ENCODE assay signal across 21 cellular contexts in the genomic region with DNA sequence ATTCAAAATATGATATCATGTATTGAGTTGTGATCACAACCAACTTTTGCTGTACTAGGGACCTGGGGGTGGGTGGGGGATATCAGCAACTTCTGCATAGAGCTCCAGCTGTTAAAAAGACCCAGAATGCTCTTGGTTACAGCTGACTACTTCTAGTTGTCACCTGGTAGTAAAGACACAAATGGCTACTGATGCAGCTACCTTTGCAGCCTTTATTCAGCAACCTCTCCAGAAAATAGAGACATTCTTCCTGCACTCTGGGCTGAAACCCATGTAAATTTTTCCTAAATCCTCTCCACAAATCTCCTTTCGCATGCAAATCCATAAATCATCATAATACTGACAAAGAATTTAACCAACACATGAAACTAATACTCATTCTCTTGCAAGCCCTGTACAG.
DNase-seq lines count a peak whose midpoint lies in the region; ATAC-seq, FAIRE-seq and TF ChIP-seq lines count a peak whose summit lies in the region.
"Had no signal": no experiment of that assay in that cellular context is flagged by ENCODE, and none has a peak within 500 bp of the region (broad histone marks: within the 10 kb centered on the region; RNA-seq: fewer than 3 reads in every experiment).

No MANE protein-coding gene starts in this region.

- DNase-seq in H1 (ENCODE audit: low read depth in 1 of 2, low spot score in 2 of 2) (no peak), mesothelial cell of epicardium (ENCODE audit: low spot score in 2 of 2, unreplicated experiment in 2 of 2) (no peak), left cardiac atrium (no peak), kidney tubule cell (ENCODE audit: low spot score) (no peak)
- DNase-seq: BE2C; CD4-positive, alpha-beta T cell; EL; KBM-7; NCI-H1436 treated with DMSO at 0.1 percent for 48 hours; NCI-H2029 treated with DMSO at 0.1 percent for 48 hours; NCI-H2171 treated with DMSO at 0.1 percent for 48 hours; NCI-H446 treated with DMSO at 0.1 percent for 48 hours; NCI-H774; PC-9 had no signal

- H3K4me3 Mint-ChIP-seq in mesothelial cell of epicardium, result no peak overlapping the region
- H3K4me3 Mint-ChIP-seq: CD4-positive, alpha-beta T cell had no signal

- no peak overlapping the region for H4K5ac ChIP-seq in H1 (ENCODE audit: insufficient read length, low read depth, low read length)

- H3K27me3 Mint-ChIP-seq in mesothelial cell of epicardium (ENCODE audit: low read depth), result no peaks in the 10 kb centered on the region
- H3K27me3 Mint-ChIP-seq: CD4-positive, alpha-beta T cell had no signal

- H3K9ac ChIP-seq in Loucy (ENCODE audit: low read depth, low read length, poor library complexity, severe bottlenecking) (no peak overlapping the region), H1 (replicated peaks in 1 of 4; ENCODE audit: extremely low read depth in 1 of 4, low read depth in 3 of 4, low read length in 3 of 4) (peak overlapping the region in 1 of 4 experiments; percentile 49; a peak in 1 of 7 replicates)

- no peak overlapping the region for H2BK20ac ChIP-seq in H1 (ENCODE audit: low read length)

- no peaks in the 10 kb centered on the region for H3K9me2 ChIP-seq in Loucy (replicated peaks; ENCODE audit: low read depth, low read length)

- no peaks in the 10 kb centered on the region; the same call in 1 of the 2 replicates for H3K79me1 ChIP-seq in H1 (ENCODE audit: low read depth, low read length)

- H2AK5ac ChIP-seq in H1 (ENCODE audit: low read depth, low read length), result no peak overlapping the region

- no peaks in the 10 kb centered on the region for H4K20me1 ChIP-seq in Loucy (ENCODE audit: insufficient read depth, low read length, poor library complexity, severe bottlenecking)
- H4K20me1 ChIP-seq in H1 (replicated peaks in 1 of 2; ENCODE audit: control insufficient read depth in 1 of 2, insufficient read depth in 2 of 2, low read length in 2 of 2), result peaks cover 0 to 2% of the 10 kb centered on the region in 2 experiments

- H3K79me2 ChIP-seq in Loucy (ENCODE audit: insufficient read depth, low read length) (no peaks in the 10 kb centered on the region), H1 (ENCODE audit: control insufficient read depth in 1 of 2, insufficient read depth in 2 of 2, low read length in 2 of 2) (peaks cover 0 to 33% of the 10 kb centered on the region in 2 experiments; a peak in 2 of 4 replicates)

- H3K36me3 Mint-ChIP-seq in mesothelial cell of epicardium, result peaks cover 2% of the 10 kb centered on the region

- no peak overlapping the region for H2BK120ac ChIP-seq in H1 (replicated peaks; ENCODE audit: low read depth, low read length)

- no peak overlapping the region; the same call in 1 of the 2 replicates for H3K27ac ChIP-seq in H1 (ENCODE audit: low read depth, low read length)
- H3K27ac ChIP-seq: HL-60, PC-9, SJSA1 had no signal

- no peaks in the 10 kb centered on the region for H3K23me2 ChIP-seq in H1 (ENCODE audit: low read depth, low read length)

- H3K27me3 ChIP-seq in Loucy (ENCODE audit: insufficient read depth, low read length, poor library complexity, severe bottlenecking) (no peaks in the 10 kb centered on the region), H1 (replicated peaks in 1 of 4; ENCODE audit: control insufficient read depth in 3 of 4, extremely low read depth in 1 of 4, insufficient read depth in 3 of 4, low read length in 3 of 4) (no peaks in the 10 kb centered on the region)
- H3K27me3 ChIP-seq: BE2C, SJSA1 had no signal

- no peak overlapping the region for H3K4ac ChIP-seq in H1 (replicated peaks; ENCODE audit: insufficient read length, low read depth, low read length)

- CTCF ChIA-PET in H1 (lab: Charles Lee; ENCODE audit: partially characterized antibody), result interaction anchor here (0.8 to 2.0 kb wide), 6 partner anchors 18 to 434 kb away, joined by 3 to 8 read pairs (median 4); no protein-coding TSS in a partner anchor

- H3K4me3 ChIP-seq in Loucy (ENCODE audit: low read length, poor library complexity, severe bottlenecking) (no peak overlapping the region), H1 (ENCODE audit: extremely low read depth in 1 of 4, insufficient read depth in 2 of 4, low read depth in 3 of 4, low read length in 4 of 4) (peak overlapping the region in 1 of 4 experiments; percentile 20; a peak in 1 of 8 replicates)
- H3K4me3 ChIP-seq: HAP-1, PC-9, SJSA1 had no signal

- TF ChIP-seq POLR2A in H1 (IDR thresholded peaks at IDR 0.05; ENCODE audit: control extremely low read depth in 1 of 2, low read depth in 2 of 2, low read length in 2 of 2), result no peak

- peaks cover 48% of the 10 kb centered on the region for H3K4me1 ChIP-seq in Loucy (ENCODE audit: insufficient read depth, low read length, poor library complexity, severe bottlenecking)
- peaks cover 9 to 45% (median 24%) of the 10 kb centered on the region in 4 experiments for H3K4me1 ChIP-seq in H1 (replicated peaks in 1 of 4; ENCODE audit: control insufficient read depth in 3 of 4, insufficient read depth in 4 of 4, low read length in 3 of 4)

- no peak overlapping the region for H3K14ac ChIP-seq in H1 (ENCODE audit: insufficient read length)

- H3K9me3 ChIP-seq in Loucy (ENCODE audit: insufficient read depth, low read depth, low read length) (no peaks in the 10 kb centered on the region), H1 (ENCODE audit: insufficient read depth in 2 of 2, low read depth in 1 of 2, low read length in 1 of 2) (no peaks in the 10 kb centered on the region)
- H3K9me3 ChIP-seq: BE2C, HAP-1, SJSA1 had no signal

- intact Hi-C loops in left cardiac atrium (cut with DNase I), result loop anchor here in 1 of 2 donors (5.0 to 10.0 kb wide), 3 partner anchors 55 to 513 kb away; partner anchors contain the start of gene TCF4

- WGBS in H1 (ENCODE audit: extremely low coverage in 1 of 2, insufficient coverage in 1 of 2, insufficient read length in 1 of 2, insufficient replicate concordance in 2 of 2, low coverage in 1 of 2, low lambda C conversion rate in 2 of 2, missing lambda C conversion rate in 1 of 2), 2 experiments, result 0% methylated on average over 1 of the region's 1 CpG; no CpG with 5 or more reads in 1 of the 2 experiments

- no peak; a peak in 1 of 3 replicates for TF ChIP-seq EP300 in H1 (IDR thresholded peaks at IDR 0.05; ENCODE audit: borderline replicate concordance in 1 of 2, low read depth in 2 of 2, low read length in 2 of 2)

- TF ChIP-seq CTCF in Loucy (conservative IDR thresholded peaks at IDR 0.05; ENCODE audit: low read length) (no peak), H1 (IDR thresholded peaks at IDR 0.05; ENCODE audit: control extremely low read depth in 1 of 3, insufficient read depth in 1 of 3, low read depth in 1 of 3, low read length in 3 of 3) (no peak), mesothelial cell of epicardium (IDR thresholded peaks at IDR 0.05; ENCODE audit: unreplicated experiment) (no peak)

- H3K4me2 ChIP-seq in Loucy (ENCODE audit: low read depth, low read length, poor library complexity, severe bottlenecking) (peak overlapping the region; percentile 53), H1 (ENCODE audit: insufficient read depth in 1 of 2, low read depth in 2 of 2, low read length in 2 of 2) (peak overlapping the region; percentile 30 to 44; a peak in 2 of 4 replicates)
- H3K4me2 ChIP-seq: PC-9 had no signal

- ATAC-seq in GM21367 (IDR thresholded peaks at IDR 0.05; ENCODE audit: unreplicated experiment) (no peak), GM21423 (IDR thresholded peaks at IDR 0.05; ENCODE audit: unreplicated experiment) (no peak), left cardiac atrium (no peak)

- no peak overlapping the region for H2AFZ ChIP-seq in Loucy (ENCODE audit: low read length)
- no peak overlapping the region for H2AFZ ChIP-seq in H1 (ENCODE audit: low read length)
- H2AFZ ChIP-seq: PC-9 had no signal

- H3K9me3 Mint-ChIP-seq in mesothelial cell of epicardium, result no peaks in the 10 kb centered on the region
- H3K9me3 Mint-ChIP-seq: CD4-positive, alpha-beta T cell had no signal

- no peak for TF ChIP-seq RAD21 in H1 (IDR thresholded peaks at IDR 0.05 in 1 of 2, conservative IDR thresholded peaks at IDR 0.05 in 1 of 2; ENCODE audit: low read depth in 2 of 2, low read length in 2 of 2)

- H3K4me1 Mint-ChIP-seq in mesothelial cell of epicardium, result peaks cover 62% of the 10 kb centered on the region

- 0 out of 2 replicates have a peak overlapping the region, but pooled peaks have one; percentile 30 for H2BK5ac ChIP-seq in H1 (ENCODE audit: low read depth, low read length)

- H3K27ac Mint-ChIP-seq in mesothelial cell of epicardium, result peak overlapping the region; percentile 31
- H3K27ac Mint-ChIP-seq: CD4-positive, alpha-beta T cell had no signal

- FAIRE-seq in H1 (lab: Jason Lieb, UNC), result no peak
- FAIRE-seq: HTR-8/SVneo had no signal

- POLR2A ChIA-PET in H1 (lab: Charles Lee; ENCODE audit: partially characterized antibody), result interaction anchor here (1.0 kb wide), 2 partner anchors 9 to 19 kb away, joined by 3 read pairs; no protein-coding TSS in a partner anchor

- no peak overlapping the region for H2BK15ac ChIP-seq in H1 (ENCODE audit: low read length)

- no peak overlapping the region for H2BK12ac ChIP-seq in H1 (ENCODE audit: low read depth, low read length)

- no peak overlapping the region for H3K23ac ChIP-seq in H1 (ENCODE audit: insufficient read length)

- H3K36me3 ChIP-seq in Loucy (ENCODE audit: insufficient read depth, low read length) (no peaks in the 10 kb centered on the region), H1 (ENCODE audit: control insufficient read depth in 2 of 4, insufficient read depth in 4 of 4, low read length in 3 of 4) (no peaks in the 10 kb centered on the region)
- H3K36me3 ChIP-seq: BE2C, HAP-1, SJSA1 had no signal

- H4K91ac ChIP-seq in H1 (replicated peaks; ENCODE audit: insufficient read length, low read length), result no peak overlapping the region

- no peaks in the 10 kb centered on the region for H3F3A ChIP-seq in Loucy (ENCODE audit: low read depth)

- no peak overlapping the region for H3K56ac ChIP-seq in H1 (replicated peaks; ENCODE audit: insufficient read length, low read depth, low read length)

- H3K18ac ChIP-seq in H1 (ENCODE audit: extremely low read depth, low read length), result no peak overlapping the region

- H4K8ac ChIP-seq in H1 (ENCODE audit: extremely low read depth, insufficient read depth, low read length), result no peak overlapping the region

TF ChIP-seq in H1, 55 proteins besides CTCF, POLR2A, EP300 and RAD21 (continues in another document):
- TF ChIP-seq, protein P1, sequence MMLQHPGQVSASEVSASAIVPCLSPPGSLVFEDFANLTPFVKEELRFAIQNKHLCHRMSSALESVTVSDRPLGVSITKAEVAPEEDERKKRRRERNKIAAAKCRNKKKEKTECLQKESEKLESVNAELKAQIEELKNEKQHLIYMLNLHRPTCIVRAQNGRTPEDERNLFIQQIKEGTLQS (IDR thresholded peaks at IDR 0.05; ENCODE audit: insufficient read depth, low read depth, low read length), result no peak
- TF ChIP-seq USF2 (IDR thresholded peaks at IDR 0.05; ENCODE audit: low read length) (peak; percentile 36; the same call in 1 of the 2 replicates), SAP30 (IDR thresholded peaks at IDR 0.05; ENCODE audit: insufficient read depth, insufficient replicate concordance, low read length) (no peak)
